Comparison of ENCODE assay signal across 9 cellular contexts in the genomic region with DNA sequence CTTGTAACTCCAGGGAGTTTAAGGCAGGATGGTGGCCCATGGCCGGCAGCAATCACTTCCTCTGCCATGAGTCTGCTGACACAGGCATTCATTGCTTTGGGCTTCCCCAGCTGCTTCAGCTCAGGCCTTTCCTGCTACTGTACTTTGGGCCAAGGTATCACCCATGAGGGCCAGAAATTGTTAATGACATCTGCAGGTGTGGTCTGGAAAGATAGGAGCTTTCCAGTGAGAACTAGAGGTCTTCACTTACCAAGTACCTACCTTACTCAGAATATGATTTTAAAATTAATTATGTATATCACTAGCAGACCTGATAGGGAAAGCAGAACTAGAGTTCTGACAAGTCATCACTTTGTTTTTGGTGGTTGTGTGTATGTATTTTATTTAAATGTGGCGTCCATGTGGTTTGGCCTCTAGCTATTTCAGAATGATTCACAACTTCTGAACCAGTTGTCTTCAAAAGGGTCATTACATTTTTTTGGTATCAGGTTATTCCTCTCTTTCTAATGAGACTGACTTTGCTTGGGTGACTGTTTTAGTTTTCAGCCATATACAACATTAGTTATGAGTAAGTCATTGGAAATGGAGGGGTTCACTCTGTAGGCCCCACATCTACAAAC. TPM values are rescaled to one million over a fixed set of nuclear protein-coding genes. Genes with fewer than 3 reads are reported as not detected.
DNase-seq lines count a peak whose midpoint lies in the region; ATAC-seq and TF ChIP-seq lines count a peak whose summit lies in the region.
"Had no signal": no experiment of that assay in that cellular context is flagged by ENCODE, and none has a peak within 500 bp of the region (broad histone marks: within the 10 kb centered on the region; RNA-seq: fewer than 3 reads in every experiment).

No MANE protein-coding gene starts in this region.

- H3K36me3 Mint-ChIP-seq in mesothelial cell of epicardium = peaks cover 10% of the 10 kb centered on the region
- H3K36me3 Mint-ChIP-seq in T-helper 17 cell (ENCODE audit: low read depth) = peaks cover 5% of the 10 kb centered on the region

- H3K9me3 ChIP-seq in T-helper 17 cell (ENCODE audit: control insufficient read depth, low read length, poor library complexity, severe bottlenecking) = no peaks in the 10 kb centered on the region
- H3K9me3 ChIP-seq in testis = no peaks in the 10 kb centered on the region

- 53 to 60% methylated on average over 2 of the region's 2 CpGs for WGBS in testis, 2 donors

- TF ChIP-seq POLR2A in testis (IDR thresholded peaks at IDR 0.05) = no peak

- peaks cover 32% of the 10 kb centered on the region for H3K4me1 ChIP-seq in testis

- DNase-seq in amniotic epithelial cell (ENCODE audit: low read depth) (peak; percentile 40), mesothelial cell of epicardium (ENCODE audit: low spot score in 2 of 2, unreplicated experiment in 2 of 2) (no peak), T-helper 17 cell (no peak), NCI-H1092 (lab: John Stamatoyannopoulos, UW) (no peak), testis (no peak)
- no peak for DNase-seq in stimulated activated CD4-positive, alpha-beta T cell treated with anti-CD3 and anti-CD28 coated beads, Interleukin-4, amount 100 ng/mL, for 1 hour

- H3K36me3 ChIP-seq in testis (ENCODE audit: low read depth, missing control alignments) = no peaks in the 10 kb centered on the region

- H3K4me1 Mint-ChIP-seq in mesothelial cell of epicardium (peaks cover 65% of the 10 kb centered on the region), T-helper 17 cell (peaks cover 5% of the 10 kb centered on the region)

- no peaks in the 10 kb centered on the region for H3K9me3 Mint-ChIP-seq in mesothelial cell of epicardium

- H3K4me3 Mint-ChIP-seq in mesothelial cell of epicardium (peak overlapping the region; percentile 100), T-helper 17 cell (no peak overlapping the region)
- H3K4me3 Mint-ChIP-seq: stimulated activated naive CD8-positive, alpha-beta T cell treated with anti-CD3 and anti-CD28 coated beads, Interleukin-15, Interleukin-2, amounts not matched to agents 100 ng/mL and 50 ng/mL, for 24 hours had no signal

- H3K4me3 ChIP-seq in testis = no peak overlapping the region

- peak overlapping the region in 1 of 2 donors; percentile 6 for H3K27ac ChIP-seq in testis

- TF ChIP-seq CTCF in mesothelial cell of epicardium (IDR thresholded peaks at IDR 0.05; ENCODE audit: unreplicated experiment) (no peak), testis (IDR thresholded peaks at IDR 0.05) (no peak)

- intact Hi-C loops in testis (cut with DNase I; ENCODE audit: low total_unique reads) = no loop called here

- ATAC-seq in GM18858 (IDR thresholded peaks at IDR 0.05; ENCODE audit: unreplicated experiment) = peak; percentile 58
- peak; percentile 55 for ATAC-seq in HG02852 (IDR thresholded peaks at IDR 0.05; ENCODE audit: unreplicated experiment)
- no peak for ATAC-seq in T-helper 17 cell

- peak overlapping the region; percentile 60 for H3K27ac Mint-ChIP-seq in mesothelial cell of epicardium
- H3K27ac Mint-ChIP-seq in T-helper 17 cell = no peak overlapping the region
- H3K27ac Mint-ChIP-seq: stimulated activated naive CD8-positive, alpha-beta T cell treated with anti-CD3 and anti-CD28 coated beads, Interleukin-15, Interleukin-2, amounts not matched to agents 100 ng/mL and 50 ng/mL, for 24 hours had no signal

- no peaks in the 10 kb centered on the region for H3K27me3 Mint-ChIP-seq in mesothelial cell of epicardium (ENCODE audit: low read depth)
- peaks cover 34% of the 10 kb centered on the region for H3K27me3 Mint-ChIP-seq in T-helper 17 cell

- H3K27me3 ChIP-seq in testis = no peaks in the 10 kb centered on the region

RNA-seq across cellular contexts. Expression of a gene that starts 2.7 kb away (rescaled TPM):
- total RNA-seq in mesothelial cell of epicardium (30.5 to 34.0 TPM (median 31.3 TPM) in 3 replicates), T-helper 17 cell (1 to 10 TPM; 1.0 to 1.4 TPM), testis (10 to 100 TPM; 41.5 to 58.2 TPM)
- 34.3 TPM for polyA plus RNA-seq in testis (ENCODE audit: insufficient read depth, low read depth, low replicate concordance)

Comparison
In these comparisons a context has a peak if more than half of its experiments do, and no peak if none do; other contexts are left out.
1. RNA of a gene that starts 2.7 kb away (total RNA-seq): 41.5 to 58.2 TPM in testis and 30.5 to 34.0 TPM in mesothelial cell of epicardium; 1.0 to 1.4 TPM in T-helper 17 cell; every median in the first group is over 10 times any median in the second.